Comparison of ENCODE assay signal across 1 cellular context in the genomic region with DNA sequence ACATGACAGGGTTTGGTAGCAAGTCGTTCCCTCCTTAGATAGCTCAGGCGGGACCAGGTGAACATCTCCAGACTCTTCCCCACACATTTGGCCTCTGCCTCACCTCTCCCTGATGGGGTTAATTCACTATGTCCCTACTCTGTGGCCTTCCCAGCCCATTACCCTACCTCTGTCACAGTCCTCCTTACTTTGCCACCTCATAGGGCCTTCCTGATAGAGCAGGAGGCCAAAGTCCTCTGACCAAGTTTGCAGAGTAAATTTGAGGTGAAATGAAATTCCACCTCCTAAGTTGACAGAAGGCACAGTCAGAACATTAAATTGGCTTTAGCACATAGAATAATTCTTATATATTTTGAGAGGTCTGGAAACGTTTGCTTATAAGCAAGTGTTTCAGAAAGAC.
TF ChIP-seq lines count a peak whose summit lies in the region.

No MANE protein-coding gene starts in this region.

TF ChIP-seq in liver, 16 proteins besides CTCF, POLR2A, EP300 and RAD21 (continued from another document):
- TF ChIP-seq, protein P1, sequence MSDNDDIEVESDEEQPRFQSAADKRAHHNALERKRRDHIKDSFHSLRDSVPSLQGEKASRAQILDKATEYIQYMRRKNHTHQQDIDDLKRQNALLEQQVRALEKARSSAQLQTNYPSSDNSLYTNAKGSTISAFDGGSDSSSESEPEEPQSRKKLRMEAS (IDR thresholded peaks at IDR 0.05), result peak; percentile 10
- TF ChIP-seq HNF4A (conservative IDR thresholded peaks at IDR 0.05), result peak; percentile 84 to 94
- TF ChIP-seq RXRA (IDR thresholded peaks at IDR 0.05), result peak; percentile 64 to 86
- peak; percentile 40 for TF ChIP-seq YY1 (IDR thresholded peaks at IDR 0.05)
- TF ChIP-seq JUND (IDR thresholded peaks at IDR 0.05), result peak; percentile 15 to 38
- TF ChIP-seq HNF4G (IDR thresholded peaks at IDR 0.05), result peak; percentile 64
